7 cellular contexts compared by ENCODE assay signal in genomic region chr15:70367913-70368705, GRCh38.
DNase-seq lines count a peak whose midpoint lies in the region; ATAC-seq, FAIRE-seq and TF ChIP-seq lines count a peak whose summit lies in the region.
"Not testable (repeated sequence)": the region's sequence is repeated elsewhere in the genome, so short reads cannot be mapped to it uniquely, and the experiment has no call there.

No MANE protein-coding gene starts in this region.

- not testable (repeated sequence) for H3K4me3 ChIP-seq in Caco-2 (ENCODE audit: low read depth, low read length); H1 (ENCODE audit: extremely low read depth in 1 of 4, insufficient read depth in 2 of 4, low read depth in 3 of 4, low read length in 4 of 4); mesenchymal stem cell (ENCODE audit: insufficient read depth in 1 of 2, low read depth in 1 of 2, low read length in 2 of 2)

- H3K14ac ChIP-seq in H9 (ENCODE audit: insufficient read depth, low read length); H1 (ENCODE audit: insufficient read length); mesenchymal stem cell (ENCODE audit: low read length in 2 of 2): not testable (repeated sequence)

- H2BK120ac ChIP-seq in H9 (ENCODE audit: low read depth, low read length, poor library complexity, severe bottlenecking); H1 (replicated peaks; ENCODE audit: low read depth, low read length); mesenchymal stem cell (ENCODE audit: low read depth, low read length): not testable (repeated sequence)

- not testable (repeated sequence) for H2AFZ ChIP-seq in H9 (ENCODE audit: low read length); mesenchymal stem cell (ENCODE audit: low read depth, low read length)
- peak overlapping the region; percentile 70; the same call in 1 of the 2 replicates for H2AFZ ChIP-seq in H1 (ENCODE audit: low read length)

- H3K23me2 ChIP-seq in H9 (ENCODE audit: insufficient read length, low read depth, low read length, poor library complexity, severe bottlenecking); H1 (ENCODE audit: low read depth, low read length): not testable (repeated sequence)

- DNase-seq in Caco-2 (peak; percentile 56 to 72), H9 (peak; percentile 46), left lobe of liver (ENCODE audit: low spot score) (peak; percentile 68), retina (peak; percentile 0)
- DNase-seq in WTC11 (ENCODE audit: low spot score); H1 (ENCODE audit: low read depth in 1 of 2, low spot score in 2 of 2); mesenchymal stem cell: not testable (repeated sequence)

- H3K79me2 ChIP-seq in H9 (ENCODE audit: insufficient read depth, low read length); H1 (ENCODE audit: control insufficient read depth in 1 of 2, insufficient read depth in 2 of 2, low read length in 2 of 2): not testable (repeated sequence)

- H3K4ac ChIP-seq in H9 (ENCODE audit: low read depth, low read length); H1 (replicated peaks; ENCODE audit: insufficient read length, low read depth, low read length); mesenchymal stem cell (ENCODE audit: low read depth in 1 of 2, low read length in 2 of 2): not testable (repeated sequence)

- not testable (repeated sequence) for H3K27ac ChIP-seq in H9 (ENCODE audit: insufficient read length, low read depth, low read length); H1 (ENCODE audit: low read depth, low read length); mesenchymal stem cell (ENCODE audit: low read length, poor library complexity, severe bottlenecking)

- H3T11ph ChIP-seq in H9 (ENCODE audit: low read length) = not testable (repeated sequence)

- WGBS in H9 (ENCODE audit: extremely low coverage, insufficient read length, low lambda C conversion rate) = no CpG with 5 or more reads among the region's 14 CpGs
- 84% methylated on average over 14 of the region's 14 CpGs; no CpG with 5 or more reads in 1 of the 2 experiments for WGBS in H1 (ENCODE audit: extremely low coverage in 1 of 2, insufficient coverage in 1 of 2, insufficient read length in 1 of 2, insufficient replicate concordance in 2 of 2, low coverage in 1 of 2, low lambda C conversion rate in 2 of 2, missing lambda C conversion rate in 1 of 2), 2 experiments
- 76% methylated on average over 14 of the region's 14 CpGs for WGBS in mesenchymal stem cell

- not testable (repeated sequence) for ATAC-seq in WTC11
- ATAC-seq in left lobe of liver = peak; percentile 91

- H3K27ac Mint-ChIP-seq in Caco-2 (ENCODE audit: unreplicated experiment) = peak overlapping the region; percentile 30
- H3K27ac Mint-ChIP-seq in H9 = peak overlapping the region in 1 of 3 experiments; percentile 48; a peak in 1 of 7 replicates
- not testable (repeated sequence) for H3K27ac Mint-ChIP-seq in WTC11

- H3K4me1 Mint-ChIP-seq in Caco-2 (ENCODE audit: low read depth, unreplicated experiment) = peaks cover 12% of the 10 kb centered on the region
- H3K4me1 Mint-ChIP-seq in H9, WTC11: not testable (repeated sequence)

- H3K4me1 ChIP-seq in Caco-2; H9 (ENCODE audit: insufficient read depth, low read length); H1 (replicated peaks in 1 of 4; ENCODE audit: control insufficient read depth in 3 of 4, insufficient read depth in 4 of 4, low read length in 3 of 4); mesenchymal stem cell (ENCODE audit: control insufficient read depth, insufficient read depth, low read depth, low read length): not testable (repeated sequence)

- not testable (repeated sequence) for TF ChIP-seq EP300 in H1 (IDR thresholded peaks at IDR 0.05; ENCODE audit: borderline replicate concordance in 1 of 2, low read depth in 2 of 2, low read length in 2 of 2)

- not testable (repeated sequence) for H3K4me3 Mint-ChIP-seq in Caco-2 (ENCODE audit: unreplicated experiment); H9; WTC11

- CTCF ChIA-PET in Caco-2 (lab: Charles Lee) (interaction anchor here (0.6 to 2.4 kb wide), 5 partner anchors 96 to 271 kb away, joined by 3 to 19 read pairs (median 4); partner anchors contain the start of gene TLE3), WTC11 (lab: Charles Lee) (interaction anchor here (0.9 to 1.6 kb wide), 2 partner anchors 91 to 136 kb away, joined by 3 read pairs; no protein-coding TSS in a partner anchor), H1 (lab: Charles Lee; ENCODE audit: partially characterized antibody) (interaction anchor here (0.7 to 1.2 kb wide), 4 partner anchors 13 to 120 kb away, joined by 3 to 5 read pairs (median 4); no protein-coding TSS in a partner anchor)

- H2BK12ac ChIP-seq in H9 (ENCODE audit: insufficient read length, low read depth, low read length); H1 (ENCODE audit: low read depth, low read length); mesenchymal stem cell (ENCODE audit: low read length in 2 of 2): not testable (repeated sequence)

- not testable (repeated sequence) for BruUV-seq in Caco-2 (replicated peaks; lab: Mats Ljungman, UMichigan)

- H4K20me1 ChIP-seq in H9 (ENCODE audit: control insufficient read depth, insufficient read depth, insufficient read length); H1 (replicated peaks in 1 of 2; ENCODE audit: control insufficient read depth in 1 of 2, insufficient read depth in 2 of 2, low read length in 2 of 2): not testable (repeated sequence)

- H3K27me3 ChIP-seq in Caco-2 (replicated peaks; ENCODE audit: control insufficient read depth, insufficient read depth, low read length); H9 (ENCODE audit: insufficient read depth, low read length); H1 (replicated peaks in 1 of 4; ENCODE audit: control insufficient read depth in 3 of 4, extremely low read depth in 1 of 4, insufficient read depth in 3 of 4, low read length in 3 of 4): not testable (repeated sequence)
- peaks cover 9 to 22% of the 10 kb centered on the region in 2 experiments for H3K27me3 ChIP-seq in mesenchymal stem cell (ENCODE audit: control insufficient read depth in 1 of 2, insufficient read depth in 1 of 2, low read length in 2 of 2)

- H3K9ac ChIP-seq in H9 (ENCODE audit: extremely low read depth, insufficient read length, low read length); H1 (replicated peaks in 1 of 4; ENCODE audit: extremely low read depth in 1 of 4, low read depth in 3 of 4, low read length in 3 of 4); mesenchymal stem cell (ENCODE audit: low read length): not testable (repeated sequence)

- not testable (repeated sequence) for TF ChIP-seq CTCF in Caco-2 (IDR thresholded peaks at IDR 0.05; ENCODE audit: insufficient read depth in 1 of 2, low read depth in 1 of 2, low read length in 1 of 2, severe bottlenecking in 1 of 2, unreplicated experiment in 1 of 2); WTC11 (IDR thresholded peaks at IDR 0.05)
- TF ChIP-seq CTCF in H9 (conservative IDR thresholded peaks at IDR 0.05) (peak; percentile 37; the same call in 2 of the 3 replicates), H1 (IDR thresholded peaks at IDR 0.05; ENCODE audit: control extremely low read depth in 1 of 3, insufficient read depth in 1 of 3, low read depth in 1 of 3, low read length in 3 of 3) (peak in 1 of 3 experiments; percentile 10; a peak in 1 of 4 replicates)

- FAIRE-seq in H1 (lab: Jason Lieb, UNC) = not testable (repeated sequence)

- H3K36me3 ChIP-seq in Caco-2 (ENCODE audit: control insufficient read depth, insufficient read depth, low read length); H1 (ENCODE audit: control insufficient read depth in 2 of 4, insufficient read depth in 4 of 4, low read length in 3 of 4); mesenchymal stem cell (ENCODE audit: control insufficient read depth in 1 of 2, insufficient read depth in 2 of 2, low read depth in 1 of 2, low read length in 2 of 2): not testable (repeated sequence)

- H3K56ac ChIP-seq in H9 (ENCODE audit: insufficient read length, low read depth, low read length); H1 (replicated peaks; ENCODE audit: insufficient read length, low read depth, low read length): not testable (repeated sequence)

- not testable (repeated sequence) for H4K5ac ChIP-seq in H9 (ENCODE audit: insufficient read length, low read depth, low read length); H1 (ENCODE audit: insufficient read length, low read depth, low read length)

- H3K27me3 Mint-ChIP-seq in Caco-2 (ENCODE audit: insufficient read depth, unreplicated experiment); WTC11 (ENCODE audit: low read depth): not testable (repeated sequence)
- peaks cover 12% of the 10 kb centered on the region for H3K27me3 Mint-ChIP-seq in H9 (ENCODE audit: low read depth)

- not testable (repeated sequence) for H2BK5ac ChIP-seq in H9 (ENCODE audit: insufficient read length, low read length); H1 (ENCODE audit: low read depth, low read length); mesenchymal stem cell (ENCODE audit: low read depth, low read length, poor library complexity, severe bottlenecking)

- not testable (repeated sequence) for H3K36me3 Mint-ChIP-seq in Caco-2 (ENCODE audit: insufficient read depth, unreplicated experiment); H9 (ENCODE audit: insufficient read depth in 1 of 3, low read depth in 3 of 3); WTC11

- not testable (repeated sequence) for H3K18ac ChIP-seq in H9 (ENCODE audit: insufficient read length, low read depth, low read length); H1 (ENCODE audit: extremely low read depth, low read length); mesenchymal stem cell (ENCODE audit: low read depth in 1 of 2, low read length in 2 of 2)

- H2BK20ac ChIP-seq in H9 (ENCODE audit: low read depth, low read length, poor library complexity, severe bottlenecking); H1 (ENCODE audit: low read length): not testable (repeated sequence)

- not testable (repeated sequence) for H2AK5ac ChIP-seq in H9 (ENCODE audit: insufficient read length, low read length); H1 (ENCODE audit: low read depth, low read length); mesenchymal stem cell (ENCODE audit: low read length, severe bottlenecking)

- not testable (repeated sequence) for H3K9me3 ChIP-seq in Caco-2; H9 (ENCODE audit: control insufficient read depth, low read depth, low read length); H1 (ENCODE audit: insufficient read depth in 2 of 2, low read depth in 1 of 2, low read length in 1 of 2); mesenchymal stem cell (ENCODE audit: control insufficient read depth, low read length)

- POLR2A ChIA-PET in Caco-2 (lab: Charles Lee); WTC11 (lab: Charles Lee); H1 (lab: Charles Lee; ENCODE audit: partially characterized antibody): not testable (repeated sequence)

- H4K91ac ChIP-seq in H9 (ENCODE audit: insufficient read length, low read depth, low read length); H1 (replicated peaks; ENCODE audit: insufficient read length, low read length): not testable (repeated sequence)
- peak overlapping the region; percentile 29 for H4K91ac ChIP-seq in mesenchymal stem cell (ENCODE audit: low read length)

- H3K9me3 Mint-ChIP-seq in Caco-2 (ENCODE audit: unreplicated experiment) = not testable (repeated sequence)
- peaks cover 0 to 18% of the 10 kb centered on the region in 2 experiments; a peak in 3 of 5 replicates for H3K9me3 Mint-ChIP-seq in H9
- H3K9me3 Mint-ChIP-seq in WTC11 = peaks cover 12% of the 10 kb centered on the region

- not testable (repeated sequence) for H3K79me1 ChIP-seq in H9 (ENCODE audit: insufficient read depth, low read depth, low read length, poor library complexity, severe bottlenecking); H1 (ENCODE audit: low read depth, low read length); mesenchymal stem cell (replicated peaks; ENCODE audit: low read length, poor library complexity, severe bottlenecking)

- H2BK15ac ChIP-seq in H9 (ENCODE audit: low read depth, low read length); mesenchymal stem cell (ENCODE audit: low read depth, poor library complexity, severe bottlenecking): not testable (repeated sequence)
- H2BK15ac ChIP-seq in H1 (ENCODE audit: low read length) = 0 out of 2 replicates have a peak overlapping the region, but pooled peaks have one; percentile 23

- TF ChIP-seq RAD21 in H1 (IDR thresholded peaks at IDR 0.05 in 1 of 2, conservative IDR thresholded peaks at IDR 0.05 in 1 of 2; ENCODE audit: low read depth in 2 of 2, low read length in 2 of 2) = peak in 1 of 2 experiments; percentile 15; a peak in 1 of 4 replicates

- TF ChIP-seq POLR2A in H1 (IDR thresholded peaks at IDR 0.05; ENCODE audit: control extremely low read depth in 1 of 2, low read depth in 2 of 2, low read length in 2 of 2) = not testable (repeated sequence)

- not testable (repeated sequence) for H4K8ac ChIP-seq in H9 (replicated peaks; ENCODE audit: insufficient read length, low read depth, low read length); H1 (ENCODE audit: extremely low read depth, insufficient read depth, low read length); mesenchymal stem cell (ENCODE audit: low read length)

- not testable (repeated sequence) for H3K23ac ChIP-seq in H9 (ENCODE audit: insufficient read length, low read depth, low read length); H1 (ENCODE audit: insufficient read length); mesenchymal stem cell (ENCODE audit: low read length in 2 of 2)

- not testable (repeated sequence) for H3K4me2 ChIP-seq in H9 (ENCODE audit: insufficient read depth, insufficient read length, low read length); H1 (ENCODE audit: insufficient read depth in 1 of 2, low read depth in 2 of 2, low read length in 2 of 2); mesenchymal stem cell (ENCODE audit: low read length, poor library complexity, severe bottlenecking)

- intact Hi-C loops in Caco-2 (cut with micrococcal nuclease; ENCODE audit: unreplicated experiment) = loop anchor here (1.0 to 10.0 kb wide), 3 partner anchors 99 to 273 kb away; partner anchors contain the start of gene TLE3
